Comparison of ENCODE assay signal across 16 cellular contexts in the genomic region with DNA sequence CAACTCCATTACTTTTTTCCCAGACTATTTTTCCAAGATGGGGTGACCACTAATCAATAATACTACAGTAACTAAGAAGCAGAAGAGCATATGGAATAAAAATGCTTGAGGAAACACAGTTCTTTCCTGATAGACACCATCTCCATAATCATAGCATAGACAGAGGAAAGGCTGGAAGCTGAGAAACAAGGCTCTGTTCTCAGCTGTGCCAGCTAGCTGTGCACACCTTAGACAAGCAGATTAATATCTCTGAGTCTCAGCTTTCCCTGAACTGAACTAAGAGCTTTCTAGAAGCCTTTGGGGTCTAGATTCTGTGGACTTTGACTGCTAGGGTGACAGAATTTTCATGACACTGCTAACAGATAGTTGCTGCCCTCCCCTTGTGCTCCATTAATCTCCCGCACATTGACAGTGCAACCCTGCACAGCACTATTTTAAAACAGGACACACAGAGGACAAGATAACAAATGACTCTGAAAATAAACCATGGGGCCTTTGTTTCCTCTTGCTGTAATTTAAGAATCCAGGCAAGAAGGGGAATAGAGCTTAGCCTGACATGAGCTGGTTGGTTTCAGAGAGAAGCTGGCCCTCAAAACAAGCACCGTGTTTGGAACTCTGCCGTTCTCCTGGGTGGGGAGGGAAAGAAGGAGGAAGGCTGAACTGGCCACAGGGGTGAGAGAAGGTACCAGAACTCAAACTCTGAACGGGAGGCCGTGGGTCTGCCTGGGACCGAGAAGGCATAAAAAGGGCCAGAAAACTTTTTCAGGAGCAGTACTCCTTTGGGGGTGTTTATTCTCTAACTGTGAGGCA.
DNase-seq lines count a peak whose midpoint lies in the region; ATAC-seq, FAIRE-seq and TF ChIP-seq lines count a peak whose summit lies in the region.
"Had no signal": no experiment of that assay in that cellular context is flagged by ENCODE, and none has a peak within 500 bp of the region (broad histone marks: within the 10 kb centered on the region; RNA-seq: fewer than 3 reads in every experiment).

No MANE protein-coding gene starts in this region.

- no peak for TF ChIP-seq RAD21 in H1 (IDR thresholded peaks at IDR 0.05 in 1 of 2, conservative IDR thresholded peaks at IDR 0.05 in 1 of 2; ENCODE audit: low read depth in 2 of 2, low read length in 2 of 2)

- H2BK120ac ChIP-seq in H1 (replicated peaks; ENCODE audit: low read depth, low read length) = no peak overlapping the region

- no peak for TF ChIP-seq POLR2A in H1 (IDR thresholded peaks at IDR 0.05; ENCODE audit: control extremely low read depth in 1 of 2, low read depth in 2 of 2, low read length in 2 of 2)

- H3K9me3 ChIP-seq in H1 (ENCODE audit: insufficient read depth in 2 of 2, low read depth in 1 of 2, low read length in 1 of 2) (no peaks in the 10 kb centered on the region), neural progenitor cell (ENCODE audit: low read depth) (no peaks in the 10 kb centered on the region)

- DNase-seq in H1 (ENCODE audit: low read depth in 1 of 2, low spot score in 2 of 2) (no peak), left ventricle myocardium superior (no peak), neural progenitor cell (ENCODE audit: low spot score) (no peak), amniotic stem cell (lab: John Stamatoyannopoulos, UW) (no peak), A172 (ENCODE audit: low spot score) (no peak), OCI-M1 (lab: John Stamatoyannopoulos, UW) (no peak), NCI-H1092 treated with DMSO at 0.1 percent for 48 hours (lab: John Stamatoyannopoulos, UW) (no peak)
- DNase-seq: AML-193, DMS79 treated with DMSO at 0.1 percent for 48 hours, GOT3, NCI-H1105 treated with DMSO at 0.1 percent for 48 hours, NCI-H1694, NCI-H2081 treated with DMSO at 0.1 percent for 48 hours, NCI-H748 treated with DMSO at 0.1 percent for 48 hours had no signal

- POLR2A ChIA-PET in H1 (lab: Charles Lee; ENCODE audit: partially characterized antibody) = no interaction called here

- H2AFZ ChIP-seq in H1 (ENCODE audit: low read length) (peak overlapping the region; percentile 14; the same call in 1 of the 2 replicates), neural progenitor cell (replicated peaks) (peak overlapping the region; percentile 71)

- no peaks in the 10 kb centered on the region for H3K27me3 Mint-ChIP-seq in neural progenitor cell (ENCODE audit: insufficient read depth, low read depth)

- H3K79me1 ChIP-seq in H1 (ENCODE audit: low read depth, low read length) = no peaks in the 10 kb centered on the region

- H4K5ac ChIP-seq in H1 (ENCODE audit: insufficient read length, low read depth, low read length) = no peak overlapping the region

- H3K23ac ChIP-seq in H1 (ENCODE audit: insufficient read length) = no peak overlapping the region

- H3K27ac ChIP-seq in H1 (ENCODE audit: low read depth, low read length) (no peak overlapping the region), neural progenitor cell (no peak overlapping the region)
- H3K27ac ChIP-seq: C4-2B had no signal

- peaks cover 7% of the 10 kb centered on the region for H3F3A ChIP-seq in neural progenitor cell (ENCODE audit: low read depth)

- H2BK5ac ChIP-seq in H1 (ENCODE audit: low read depth, low read length) = no peak overlapping the region

- H3K9me3 Mint-ChIP-seq in neural progenitor cell = no peaks in the 10 kb centered on the region

- H3K4me3 Mint-ChIP-seq in neural progenitor cell = no peak overlapping the region

- no peak overlapping the region for H4K8ac ChIP-seq in H1 (ENCODE audit: extremely low read depth, insufficient read depth, low read length)

- no peak overlapping the region for H2BK12ac ChIP-seq in H1 (ENCODE audit: low read depth, low read length)

- H3K14ac ChIP-seq in H1 (ENCODE audit: insufficient read length) = no peak overlapping the region

- TF ChIP-seq CTCF in H1 (IDR thresholded peaks at IDR 0.05; ENCODE audit: control extremely low read depth in 1 of 3, insufficient read depth in 1 of 3, low read depth in 1 of 3, low read length in 3 of 3) (no peak), neural progenitor cell (IDR thresholded peaks at IDR 0.05) (no peak)

- H3K9ac ChIP-seq in H1 (replicated peaks in 1 of 4; ENCODE audit: extremely low read depth in 1 of 4, low read depth in 3 of 4, low read length in 3 of 4) (no peak overlapping the region), neural progenitor cell (no peak overlapping the region)

- intact Hi-C loops in left ventricle myocardium superior (cut with micrococcal nuclease) = no loop called here

- H2AK5ac ChIP-seq in H1 (ENCODE audit: low read depth, low read length) = no peak overlapping the region

- 92% methylated on average over 6 of the region's 6 CpGs; no CpG with 5 or more reads in 1 of the 2 experiments for WGBS in H1 (ENCODE audit: extremely low coverage in 1 of 2, insufficient coverage in 1 of 2, insufficient read length in 1 of 2, insufficient replicate concordance in 2 of 2, low coverage in 1 of 2, low lambda C conversion rate in 2 of 2, missing lambda C conversion rate in 1 of 2), 2 experiments

- no peak overlapping the region for H3K18ac ChIP-seq in H1 (ENCODE audit: extremely low read depth, low read length)

- H3K27me3 ChIP-seq in H1 (replicated peaks in 1 of 4; ENCODE audit: control insufficient read depth in 3 of 4, extremely low read depth in 1 of 4, insufficient read depth in 3 of 4, low read length in 3 of 4) = no peaks in the 10 kb centered on the region
- no peaks in the 10 kb centered on the region for H3K27me3 ChIP-seq in neural progenitor cell

- H3K79me2 ChIP-seq in H1 (ENCODE audit: control insufficient read depth in 1 of 2, insufficient read depth in 2 of 2, low read length in 2 of 2) (no peaks in the 10 kb centered on the region), neural progenitor cell (ENCODE audit: low read depth) (no peaks in the 10 kb centered on the region)

- no peak for TF ChIP-seq EP300 in H1 (IDR thresholded peaks at IDR 0.05; ENCODE audit: borderline replicate concordance in 1 of 2, low read depth in 2 of 2, low read length in 2 of 2)

- H3K4me3 ChIP-seq in H1 (ENCODE audit: extremely low read depth in 1 of 4, insufficient read depth in 2 of 4, low read depth in 3 of 4, low read length in 4 of 4) (no peak overlapping the region), neural progenitor cell (no peak overlapping the region)

- CTCF ChIA-PET in H1 (lab: Charles Lee; ENCODE audit: partially characterized antibody) = interaction anchor here (0.6 kb wide), 2 partner anchors 16 to 97 kb away, joined by 3 read pairs; no protein-coding TSS in a partner anchor

- H3K36me3 ChIP-seq in H1 (ENCODE audit: control insufficient read depth in 2 of 4, insufficient read depth in 4 of 4, low read length in 3 of 4) = no peaks in the 10 kb centered on the region
- no peaks in the 10 kb centered on the region for H3K36me3 ChIP-seq in neural progenitor cell

- H3K56ac ChIP-seq in H1 (replicated peaks; ENCODE audit: insufficient read length, low read depth, low read length) = no peak overlapping the region

- no peak overlapping the region for H4K91ac ChIP-seq in H1 (replicated peaks; ENCODE audit: insufficient read length, low read length)

- no peaks in the 10 kb centered on the region for H3K36me3 Mint-ChIP-seq in neural progenitor cell

- H3K23me2 ChIP-seq in H1 (ENCODE audit: low read depth, low read length) = no peaks in the 10 kb centered on the region

- no peak overlapping the region for H3K27ac Mint-ChIP-seq in neural progenitor cell

- H2BK20ac ChIP-seq in H1 (ENCODE audit: low read length) = no peak overlapping the region

- no peaks in the 10 kb centered on the region for H4K20me1 ChIP-seq in H1 (replicated peaks in 1 of 2; ENCODE audit: control insufficient read depth in 1 of 2, insufficient read depth in 2 of 2, low read length in 2 of 2)
- H4K20me1 ChIP-seq in neural progenitor cell (ENCODE audit: low read depth) = no peaks in the 10 kb centered on the region

- H3K4me1 ChIP-seq in H1 (replicated peaks in 1 of 4; ENCODE audit: control insufficient read depth in 3 of 4, insufficient read depth in 4 of 4, low read length in 3 of 4) (peaks cover 0 to 8% (median 3%) of the 10 kb centered on the region in 4 experiments; a peak in 4 of 7 replicates), neural progenitor cell (peaks cover 24% of the 10 kb centered on the region)

- peak; percentile 96 for ATAC-seq in left ventricle myocardium superior
- ATAC-seq: Panc1 had no signal

- FAIRE-seq in H1 (lab: Jason Lieb, UNC) = no peak

- peaks cover 9% of the 10 kb centered on the region for H3K4me1 Mint-ChIP-seq in neural progenitor cell

- H3K4ac ChIP-seq in H1 (replicated peaks; ENCODE audit: insufficient read length, low read depth, low read length) = no peak overlapping the region

- no peak overlapping the region for H2BK15ac ChIP-seq in H1 (ENCODE audit: low read length)

- no peak overlapping the region for H3K4me2 ChIP-seq in H1 (ENCODE audit: insufficient read depth in 1 of 2, low read depth in 2 of 2, low read length in 2 of 2)
- no peak overlapping the region for H3K4me2 ChIP-seq in neural progenitor cell

TF ChIP-seq in H1, 55 proteins besides CTCF, POLR2A, EP300 and RAD21 (continues in another document):
- TF ChIP-seq TAF1 (IDR thresholded peaks at IDR 0.05; ENCODE audit: low read depth, low read length) = no peak
- TF ChIP-seq BRCA1 (IDR thresholded peaks at IDR 0.05; ENCODE audit: low read depth, low read length) = no peak
- TF ChIP-seq HDAC2 (IDR thresholded peaks at IDR 0.05; ENCODE audit: borderline replicate concordance in 1 of 2, low read depth in 2 of 2, low read length in 2 of 2) = no peak
- TF ChIP-seq, protein P1, sequence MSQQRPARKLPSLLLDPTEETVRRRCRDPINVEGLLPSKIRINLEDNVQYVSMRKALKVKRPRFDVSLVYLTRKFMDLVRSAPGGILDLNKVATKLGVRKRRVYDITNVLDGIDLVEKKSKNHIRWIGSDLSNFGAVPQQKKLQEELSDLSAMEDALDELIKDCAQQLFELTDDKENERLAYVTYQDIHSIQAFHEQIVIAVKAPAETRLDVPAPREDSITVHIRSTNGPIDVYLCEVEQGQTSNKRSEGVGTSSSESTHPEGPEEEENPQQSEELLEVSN (IDR thresholded peaks at IDR 0.05) = no peak
- no peak for TF ChIP-seq CREB1 (IDR thresholded peaks at IDR 0.05)
- no peak for TF ChIP-seq SIX5 (IDR thresholded peaks at IDR 0.05; ENCODE audit: low read depth, low read length)
- no peak for TF ChIP-seq ZNF274 (IDR thresholded peaks at IDR 0.05; ENCODE audit: borderline replicate concordance, extremely low read depth, low read length)
- no peak for TF ChIP-seq SP1 (IDR thresholded peaks at IDR 0.05; ENCODE audit: low read depth, low read length)
- no peak for TF ChIP-seq GABPA (IDR thresholded peaks at IDR 0.05; ENCODE audit: borderline replicate concordance, insufficient read depth, low read length)
- TF ChIP-seq JUN (IDR thresholded peaks at IDR 0.05; ENCODE audit: low read depth, low read length) = no peak
- TF ChIP-seq RFX5 (IDR thresholded peaks at IDR 0.05; ENCODE audit: borderline replicate concordance, low read depth, low read length) = no peak
- TF ChIP-seq KDM1A (IDR thresholded peaks at IDR 0.05; ENCODE audit: borderline replicate concordance, low read length) = no peak
- TF ChIP-seq BACH1 (IDR thresholded peaks at IDR 0.05; ENCODE audit: low read length) = no peak
- TF ChIP-seq NANOG (IDR thresholded peaks at IDR 0.05; ENCODE audit: insufficient read depth, low read depth, low read length, poor library complexity, severe bottlenecking) = no peak
